Comparison of ENCODE assay signal across 2 cellular contexts in the genomic region with DNA sequence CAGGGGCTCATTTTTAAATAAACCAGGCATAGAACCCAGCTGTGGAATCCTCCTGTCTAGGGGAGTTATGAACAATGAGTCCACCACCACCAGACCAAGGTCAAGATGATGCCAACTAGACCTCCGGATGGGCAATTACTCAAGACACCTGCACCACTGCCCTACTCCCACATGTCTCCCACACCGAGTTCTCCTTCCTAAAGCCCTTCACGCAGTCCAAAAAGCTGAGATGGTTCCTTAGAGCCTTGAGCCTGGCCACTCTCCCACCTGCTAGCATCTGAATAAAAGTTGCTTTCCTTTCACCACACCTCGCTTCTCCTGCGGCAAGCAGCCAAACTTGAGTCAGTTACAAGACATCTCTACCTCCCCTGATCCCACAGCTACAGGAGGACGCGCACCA.
TF ChIP-seq lines count a peak whose summit lies in the region.

No MANE protein-coding gene starts in this region.

TF ChIP-seq in GM23338, 12 proteins besides CTCF, POLR2A, EP300 and RAD21 (continued from another document):
- TF ChIP-seq, protein P1, sequence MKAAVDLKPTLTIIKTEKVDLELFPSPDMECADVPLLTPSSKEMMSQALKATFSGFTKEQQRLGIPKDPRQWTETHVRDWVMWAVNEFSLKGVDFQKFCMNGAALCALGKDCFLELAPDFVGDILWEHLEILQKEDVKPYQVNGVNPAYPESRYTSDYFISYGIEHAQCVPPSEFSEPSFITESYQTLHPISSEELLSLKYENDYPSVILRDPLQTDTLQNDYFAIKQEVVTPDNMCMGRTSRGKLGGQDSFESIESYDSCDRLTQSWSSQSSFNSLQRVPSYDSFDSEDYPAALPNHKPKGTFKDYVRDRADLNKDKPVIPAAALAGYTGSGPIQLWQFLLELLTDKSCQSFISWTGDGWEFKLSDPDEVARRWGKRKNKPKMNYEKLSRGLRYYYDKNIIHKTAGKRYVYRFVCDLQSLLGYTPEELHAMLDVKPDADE (IDR thresholded peaks at IDR 0.05): no peak
- TF ChIP-seq STAT1 (IDR thresholded peaks at IDR 0.05; ENCODE audit: unreplicated experiment) (no peak), ZNF331 (CRISPR knock-in tag; IDR thresholded peaks at IDR 0.05; ENCODE audit: low read depth) (no peak)
- TF ChIP-seq, protein P2, sequence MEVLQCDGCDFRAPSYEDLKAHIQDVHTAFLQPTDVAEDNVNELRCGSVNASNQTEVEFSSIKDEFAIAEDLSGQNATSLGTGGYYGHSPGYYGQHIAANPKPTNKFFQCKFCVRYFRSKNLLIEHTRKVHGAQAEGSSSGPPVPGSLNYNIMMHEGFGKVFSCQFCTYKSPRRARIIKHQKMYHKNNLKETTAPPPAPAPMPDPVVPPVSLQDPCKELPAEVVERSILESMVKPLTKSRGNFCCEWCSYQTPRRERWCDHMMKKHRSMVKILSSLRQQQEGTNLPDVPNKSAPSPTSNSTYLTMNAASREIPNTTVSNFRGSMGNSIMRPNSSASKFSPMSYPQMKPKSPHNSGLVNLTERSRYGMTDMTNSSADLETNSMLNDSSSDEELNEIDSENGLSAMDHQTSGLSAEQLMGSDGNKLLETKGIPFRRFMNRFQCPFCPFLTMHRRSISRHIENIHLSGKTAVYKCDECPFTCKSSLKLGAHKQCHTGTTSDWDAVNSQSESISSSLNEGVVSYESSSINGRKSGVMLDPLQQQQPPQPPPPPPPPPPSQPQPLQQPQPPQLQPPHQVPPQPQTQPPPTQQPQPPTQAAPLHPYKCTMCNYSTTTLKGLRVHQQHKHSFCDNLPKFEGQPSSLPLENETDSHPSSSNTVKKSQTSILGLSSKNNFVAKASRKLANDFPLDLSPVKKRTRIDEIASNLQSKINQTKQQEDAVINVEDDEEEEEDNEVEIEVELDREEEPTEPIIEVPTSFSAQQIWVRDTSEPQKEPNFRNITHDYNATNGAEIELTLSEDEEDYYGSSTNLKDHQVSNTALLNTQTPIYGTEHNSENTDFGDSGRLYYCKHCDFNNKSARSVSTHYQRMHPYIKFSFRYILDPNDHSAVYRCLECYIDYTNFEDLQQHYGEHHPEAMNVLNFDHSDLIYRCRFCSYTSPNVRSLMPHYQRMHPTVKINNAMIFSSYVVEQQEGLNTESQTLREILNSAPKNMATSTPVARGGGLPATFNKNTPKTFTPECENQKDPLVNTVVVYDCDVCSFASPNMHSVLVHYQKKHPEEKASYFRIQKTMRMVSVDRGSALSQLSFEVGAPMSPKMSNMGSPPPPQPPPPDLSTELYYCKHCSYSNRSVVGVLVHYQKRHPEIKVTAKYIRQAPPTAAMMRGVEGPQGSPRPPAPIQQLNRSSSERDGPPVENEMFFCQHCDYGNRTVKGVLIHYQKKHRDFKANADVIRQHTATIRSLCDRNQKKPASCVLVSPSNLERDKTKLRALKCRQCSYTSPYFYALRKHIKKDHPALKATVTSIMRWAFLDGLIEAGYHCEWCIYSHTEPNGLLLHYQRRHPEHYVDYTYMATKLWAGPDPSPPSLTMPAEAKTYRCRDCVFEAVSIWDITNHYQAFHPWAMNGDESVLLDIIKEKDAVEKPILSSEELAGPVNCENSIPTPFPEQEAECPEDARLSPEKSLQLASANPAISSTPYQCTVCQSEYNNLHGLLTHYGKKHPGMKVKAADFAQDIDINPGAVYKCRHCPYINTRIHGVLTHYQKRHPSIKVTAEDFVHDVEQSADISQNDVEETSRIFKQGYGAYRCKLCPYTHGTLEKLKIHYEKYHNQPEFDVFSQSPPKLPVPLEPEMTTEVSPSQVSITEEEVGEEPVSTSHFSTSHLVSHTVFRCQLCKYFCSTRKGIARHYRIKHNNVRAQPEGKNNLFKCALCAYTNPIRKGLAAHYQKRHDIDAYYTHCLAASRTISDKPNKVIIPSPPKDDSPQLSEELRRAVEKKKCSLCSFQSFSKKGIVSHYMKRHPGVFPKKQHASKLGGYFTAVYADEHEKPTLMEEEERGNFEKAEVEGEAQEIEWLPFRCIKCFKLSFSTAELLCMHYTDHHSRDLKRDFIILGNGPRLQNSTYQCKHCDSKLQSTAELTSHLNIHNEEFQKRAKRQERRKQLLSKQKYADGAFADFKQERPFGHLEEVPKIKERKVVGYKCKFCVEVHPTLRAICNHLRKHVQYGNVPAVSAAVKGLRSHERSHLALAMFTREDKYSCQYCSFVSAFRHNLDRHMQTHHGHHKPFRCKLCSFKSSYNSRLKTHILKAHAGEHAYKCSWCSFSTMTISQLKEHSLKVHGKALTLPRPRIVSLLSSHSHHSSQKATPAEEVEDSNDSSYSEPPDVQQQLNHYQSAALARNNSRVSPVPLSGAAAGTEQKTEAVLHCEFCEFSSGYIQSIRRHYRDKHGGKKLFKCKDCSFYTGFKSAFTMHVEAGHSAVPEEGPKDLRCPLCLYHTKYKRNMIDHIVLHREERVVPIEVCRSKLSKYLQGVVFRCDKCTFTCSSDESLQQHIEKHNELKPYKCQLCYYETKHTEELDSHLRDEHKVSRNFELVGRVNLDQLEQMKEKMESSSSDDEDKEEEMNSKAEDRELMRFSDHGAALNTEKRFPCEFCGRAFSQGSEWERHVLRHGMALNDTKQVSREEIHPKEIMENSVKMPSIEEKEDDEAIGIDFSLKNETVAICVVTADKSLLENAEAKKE (CRISPR knock-in tag; IDR thresholded peaks at IDR 0.05): no peak

TF ChIP-seq in WTC11, 78 proteins besides CTCF, POLR2A, EP300 and RAD21:
- TF ChIP-seq, protein P3, sequence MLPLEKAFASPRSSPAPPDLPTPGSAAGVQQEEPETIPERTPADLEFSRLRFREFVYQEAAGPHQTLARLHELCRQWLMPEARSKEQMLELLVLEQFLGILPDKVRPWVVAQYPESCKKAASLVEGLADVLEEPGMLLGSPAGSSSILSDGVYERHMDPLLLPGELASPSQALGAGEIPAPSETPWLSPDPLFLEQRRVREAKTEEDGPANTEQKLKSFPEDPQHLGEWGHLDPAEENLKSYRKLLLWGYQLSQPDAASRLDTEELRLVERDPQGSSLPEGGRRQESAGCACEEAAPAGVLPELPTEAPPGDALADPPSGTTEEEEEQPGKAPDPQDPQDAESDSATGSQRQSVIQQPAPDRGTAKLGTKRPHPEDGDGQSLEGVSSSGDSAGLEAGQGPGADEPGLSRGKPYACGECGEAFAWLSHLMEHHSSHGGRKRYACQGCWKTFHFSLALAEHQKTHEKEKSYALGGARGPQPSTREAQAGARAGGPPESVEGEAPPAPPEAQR (CRISPR knock-in tag; IDR thresholded peaks at IDR 0.05): no peak
- TF ChIP-seq ESRRA (CRISPR knock-in tag; IDR thresholded peaks at IDR 0.05; ENCODE audit: borderline replicate concordance) (no peak), SMAD3 (CRISPR knock-in tag; IDR thresholded peaks at IDR 0.05; ENCODE audit: borderline replicate concordance) (no peak), TCF7 (CRISPR knock-in tag; IDR thresholded peaks at IDR 0.05; ENCODE audit: low read depth) (no peak), ATF1 (CRISPR knock-in tag; IDR thresholded peaks at IDR 0.05) (no peak), CREB1 (CRISPR knock-in tag; IDR thresholded peaks at IDR 0.05) (no peak), NR3C1 (CRISPR knock-in tag; conservative IDR thresholded peaks at IDR 0.05; ENCODE audit: low read depth) (no peak)
- TF ChIP-seq, protein P4, sequence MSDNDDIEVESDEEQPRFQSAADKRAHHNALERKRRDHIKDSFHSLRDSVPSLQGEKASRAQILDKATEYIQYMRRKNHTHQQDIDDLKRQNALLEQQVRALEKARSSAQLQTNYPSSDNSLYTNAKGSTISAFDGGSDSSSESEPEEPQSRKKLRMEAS (CRISPR knock-in tag; IDR thresholded peaks at IDR 0.05): no peak
